ENCODE assay signal across 1 cellular context in genomic region chr2:215283221-215283620, GRCh38.
TF ChIP-seq lines count a peak whose summit lies in the region.

No MANE protein-coding gene starts in this region.

TF ChIP-seq in K562, 482 proteins besides CTCF, POLR2A, EP300 and RAD21 (continued from another document and continues in another):
- no peak for TF ChIP-seq AFF1 (IDR thresholded peaks at IDR 0.05; ENCODE audit: low read depth in 1 of 2, partially characterized antibody in 2 of 2)
- no peak for TF ChIP-seq CHAMP1 (IDR thresholded peaks at IDR 0.05)
- peak; percentile 52 for TF ChIP-seq DPF2 (IDR thresholded peaks at IDR 0.05)
- TF ChIP-seq ETS2 (tag; IDR thresholded peaks at IDR 0.05; ENCODE audit: borderline replicate concordance, poor library complexity, severe bottlenecking): no peak
- no peak for TF ChIP-seq NELFE (IDR thresholded peaks at IDR 0.05; ENCODE audit: insufficient read depth, insufficient read length)
- no peak for TF ChIP-seq POLR2H (tag; IDR thresholded peaks at IDR 0.05; ENCODE audit: low read depth)
- no peak for TF ChIP-seq SRF (CRISPR knock-in tag; IDR thresholded peaks at IDR 0.05)
- peak; percentile 53; the same call in 1 of the 2 replicates for TF ChIP-seq ARID1B (IDR thresholded peaks at IDR 0.05)
- no peak for TF ChIP-seq AFF4 (CRISPR knock-in tag; IDR thresholded peaks at IDR 0.05)
- peak; percentile 56 for TF ChIP-seq CEBPB (tag; IDR thresholded peaks at IDR 0.05)
- no peak for TF ChIP-seq NFATC3 (IDR thresholded peaks at IDR 0.05)
- TF ChIP-seq ZNF507 (tag; conservative IDR thresholded peaks at IDR 0.05): no peak
- TF ChIP-seq BRD4 (IDR thresholded peaks at IDR 0.05): no peak
- no peak for TF ChIP-seq PML (IDR thresholded peaks at IDR 0.05; ENCODE audit: low read length)
- TF ChIP-seq KDM4B (IDR thresholded peaks at IDR 0.05; ENCODE audit: borderline replicate concordance in 2 of 2, low read depth in 1 of 2): no peak
- TF ChIP-seq ZFP91 (CRISPR knock-in tag; IDR thresholded peaks at IDR 0.05): no peak
- TF ChIP-seq ZBTB9 (CRISPR knock-in tag; IDR thresholded peaks at IDR 0.05): no peak
- TF ChIP-seq SIN3A (IDR thresholded peaks at IDR 0.05; ENCODE audit: borderline replicate concordance in 2 of 2, control insufficient read depth in 1 of 2, low read depth in 2 of 2, low read length in 2 of 2): no peak
- no peak for TF ChIP-seq ZNF280A (IDR thresholded peaks at IDR 0.05; ENCODE audit: low read depth, partially characterized antibody)
- TF ChIP-seq ZNF174 (CRISPR knock-in tag; IDR thresholded peaks at IDR 0.05): no peak
- no peak for TF ChIP-seq BCL6 (CRISPR knock-in tag; IDR thresholded peaks at IDR 0.05)
- TF ChIP-seq SMARCA5 (IDR thresholded peaks at IDR 0.05): no peak
- TF ChIP-seq HCFC1 (IDR thresholded peaks at IDR 0.05; ENCODE audit: low read depth, low read length): no peak
- no peak for TF ChIP-seq HBP1 (CRISPR knock-in tag; IDR thresholded peaks at IDR 0.05)
- TF ChIP-seq CTBP1 (IDR thresholded peaks at IDR 0.05; ENCODE audit: borderline replicate concordance): peak; percentile 59; the same call in 1 of the 2 replicates
- no peak for TF ChIP-seq ID3 (CRISPR knock-in tag; IDR thresholded peaks at IDR 0.05)
- TF ChIP-seq ID3 (tag; IDR thresholded peaks at IDR 0.05): no peak
- TF ChIP-seq ZNF780A (CRISPR knock-in tag; IDR thresholded peaks at IDR 0.05): no peak
- TF ChIP-seq IFI16 (CRISPR knock-in tag; IDR thresholded peaks at IDR 0.05): no peak
- no peak for TF ChIP-seq ZNF121 (CRISPR knock-in tag; conservative IDR thresholded peaks at IDR 0.05)
- TF ChIP-seq NFYB (IDR thresholded peaks at IDR 0.05; ENCODE audit: extremely low read depth, insufficient read length): no peak
- no peak for TF ChIP-seq KDM1A (IDR thresholded peaks at IDR 0.05)
